ENCODE assay signal across 2 cellular contexts in the genomic region with DNA sequence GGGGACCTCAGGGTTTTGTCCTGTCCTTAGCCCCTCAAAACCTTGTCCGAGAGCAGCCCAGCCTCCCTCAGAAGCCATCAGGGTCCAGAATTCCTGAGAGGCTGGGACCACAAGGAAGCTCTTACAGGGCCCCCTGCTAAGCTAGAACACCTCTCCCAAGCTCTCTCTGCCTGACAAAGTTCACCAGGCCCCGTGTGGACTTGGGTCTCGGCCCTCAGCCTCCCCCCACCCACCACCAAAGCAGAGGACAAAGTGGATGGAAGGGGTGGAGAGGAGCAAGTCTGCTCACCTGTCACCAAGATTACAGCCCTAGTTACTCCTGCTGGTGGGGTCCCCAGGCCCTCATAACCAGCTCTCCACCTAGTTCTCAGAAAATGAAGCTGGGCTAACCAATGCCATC.
TF ChIP-seq lines count a peak whose summit lies in the region.

No MANE protein-coding gene starts in this region.

TF ChIP-seq in HEK293, 187 proteins besides CTCF, POLR2A, EP300 and RAD21:
- TF ChIP-seq GLIS2 (tag by site-specific recombination; IDR thresholded peaks at IDR 0.05) (no peak), GLIS1 (tag by site-specific recombination; IDR thresholded peaks at IDR 0.05) (peak; percentile 55)

TF ChIP-seq in IMR-90, 13 proteins besides CTCF, POLR2A, EP300 and RAD21:
- no peak for TF ChIP-seq FOS (IDR thresholded peaks at IDR 0.05; ENCODE audit: low read depth, low read length)
- TF ChIP-seq CHD1 (IDR thresholded peaks at IDR 0.05; ENCODE audit: low read depth, low read length): no peak
- no peak for TF ChIP-seq BHLHE40 (IDR thresholded peaks at IDR 0.05; ENCODE audit: low read depth, low read length)
- no peak for TF ChIP-seq MAFK (IDR thresholded peaks at IDR 0.05; ENCODE audit: low read depth, low read length)
- TF ChIP-seq, protein P1, sequence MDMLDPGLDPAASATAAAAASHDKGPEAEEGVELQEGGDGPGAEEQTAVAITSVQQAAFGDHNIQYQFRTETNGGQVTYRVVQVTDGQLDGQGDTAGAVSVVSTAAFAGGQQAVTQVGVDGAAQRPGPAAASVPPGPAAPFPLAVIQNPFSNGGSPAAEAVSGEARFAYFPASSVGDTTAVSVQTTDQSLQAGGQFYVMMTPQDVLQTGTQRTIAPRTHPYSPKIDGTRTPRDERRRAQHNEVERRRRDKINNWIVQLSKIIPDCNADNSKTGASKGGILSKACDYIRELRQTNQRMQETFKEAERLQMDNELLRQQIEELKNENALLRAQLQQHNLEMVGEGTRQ (IDR thresholded peaks at IDR 0.05; ENCODE audit: low read depth, low read length): no peak
- no peak for TF ChIP-seq RFX5 (IDR thresholded peaks at IDR 0.05; ENCODE audit: low read depth, low read length)
- no peak for TF ChIP-seq MXI1 (IDR thresholded peaks at IDR 0.05; ENCODE audit: borderline replicate concordance, low read depth, low read length)
- no peak for TF ChIP-seq NFE2L2 (IDR thresholded peaks at IDR 0.05; ENCODE audit: low read depth, low read length)
- TF ChIP-seq, protein P2, sequence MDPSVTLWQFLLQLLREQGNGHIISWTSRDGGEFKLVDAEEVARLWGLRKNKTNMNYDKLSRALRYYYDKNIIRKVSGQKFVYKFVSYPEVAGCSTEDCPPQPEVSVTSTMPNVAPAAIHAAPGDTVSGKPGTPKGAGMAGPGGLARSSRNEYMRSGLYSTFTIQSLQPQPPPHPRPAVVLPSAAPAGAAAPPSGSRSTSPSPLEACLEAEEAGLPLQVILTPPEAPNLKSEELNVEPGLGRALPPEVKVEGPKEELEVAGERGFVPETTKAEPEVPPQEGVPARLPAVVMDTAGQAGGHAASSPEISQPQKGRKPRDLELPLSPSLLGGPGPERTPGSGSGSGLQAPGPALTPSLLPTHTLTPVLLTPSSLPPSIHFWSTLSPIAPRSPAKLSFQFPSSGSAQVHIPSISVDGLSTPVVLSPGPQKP (IDR thresholded peaks at IDR 0.05; ENCODE audit: borderline replicate concordance, low read depth, low read length): no peak
- no peak for TF ChIP-seq MAZ (IDR thresholded peaks at IDR 0.05; ENCODE audit: borderline replicate concordance, low read depth, low read length)
- no peak for TF ChIP-seq RCOR1 (IDR thresholded peaks at IDR 0.05; ENCODE audit: insufficient replicate concordance, low read length)
- TF ChIP-seq SMC3 (IDR thresholded peaks at IDR 0.05; ENCODE audit: low read depth, low read length): no peak
- no peak for TF ChIP-seq CEBPB (IDR thresholded peaks at IDR 0.05; ENCODE audit: low read depth, low read length)
TF ChIP-seq in IMR-90: peak in this region for 0.
